In genomic region chr6:33208089-33208967, GRCh38 we compare ENCODE assay signal across 1 cellular context.
TF ChIP-seq lines count a peak whose summit lies in the region.

TSS of gene RING1 (plus strand) at chr6:33208500. CDS start at chr6:33208823, 323 bp downstream.

TF ChIP-seq in HepG2, 621 proteins besides CTCF, POLR2A, EP300 and RAD21 (continued from another document and continues in another):
- TF ChIP-seq ZBTB25 (CRISPR knock-in tag; IDR thresholded peaks at IDR 0.05) = peak; percentile 61
- TF ChIP-seq ZNF562 (CRISPR knock-in tag; IDR thresholded peaks at IDR 0.05; ENCODE audit: borderline replicate concordance) = 0 out of 2 replicates have a peak, but pooled peaks have one; percentile 38
- peak; percentile 67; the same call in 1 of the 2 replicates for TF ChIP-seq ZBTB49 (CRISPR knock-in tag; IDR thresholded peaks at IDR 0.05; ENCODE audit: borderline replicate concordance)
- TF ChIP-seq ZNF317 (CRISPR knock-in tag; IDR thresholded peaks at IDR 0.05) = 0 out of 2 replicates have a peak, but pooled peaks have one; percentile 58
- TF ChIP-seq ATF1 (CRISPR knock-in tag; IDR thresholded peaks at IDR 0.05) = peak; percentile 73; the same call in 1 of the 2 replicates
- peak; percentile 71; the same call in 1 of the 2 replicates for TF ChIP-seq HINFP (CRISPR knock-in tag; IDR thresholded peaks at IDR 0.05; ENCODE audit: low read depth)
- TF ChIP-seq BRF2 (CRISPR knock-in tag; IDR thresholded peaks at IDR 0.05) = no peak
- peak; percentile 91; the same call in 1 of the 2 replicates for TF ChIP-seq IRF9 (CRISPR knock-in tag; IDR thresholded peaks at IDR 0.05; ENCODE audit: borderline replicate concordance)
- TF ChIP-seq NR3C1 (CRISPR knock-in tag; IDR thresholded peaks at IDR 0.05) = no peak
- TF ChIP-seq ZNF780A (CRISPR knock-in tag; IDR thresholded peaks at IDR 0.05) = peak; percentile 60; the same call in 1 of the 2 replicates
- TF ChIP-seq KAT7 (CRISPR knock-in tag; IDR thresholded peaks at IDR 0.05; ENCODE audit: borderline replicate concordance) = peak; percentile 94
- 0 out of 2 replicates have a peak, but pooled peaks have one; percentile 86 for TF ChIP-seq ZFP36L1 (CRISPR knock-in tag; IDR thresholded peaks at IDR 0.05)
- TF ChIP-seq ZNF850 (CRISPR knock-in tag; conservative IDR thresholded peaks at IDR 0.05) = 0 out of 2 replicates have a peak, but pooled peaks have one; percentile 29
- peak; percentile 80; the same call in 1 of the 2 replicates for TF ChIP-seq ZNF160 (CRISPR knock-in tag; IDR thresholded peaks at IDR 0.05)
- no peak for TF ChIP-seq MTA3 (CRISPR knock-in tag; IDR thresholded peaks at IDR 0.05)
- TF ChIP-seq SALL1 (CRISPR knock-in tag; IDR thresholded peaks at IDR 0.05) = peak; percentile 83
- TF ChIP-seq FOXM1 (CRISPR knock-in tag; IDR thresholded peaks at IDR 0.05) = peak; percentile 11
- peak; percentile 23; the same call in 1 of the 2 replicates for TF ChIP-seq ZNF773 (CRISPR knock-in tag; IDR thresholded peaks at IDR 0.05; ENCODE audit: borderline replicate concordance)
- 0 out of 2 replicates have a peak, but pooled peaks have one; percentile 65 for TF ChIP-seq ZBED4 (CRISPR knock-in tag; IDR thresholded peaks at IDR 0.05; ENCODE audit: borderline replicate concordance)
- no peak for TF ChIP-seq ZBTB40 (IDR thresholded peaks at IDR 0.05)
- TF ChIP-seq ZBTB40 (CRISPR knock-in tag; IDR thresholded peaks at IDR 0.05) = peak; percentile 80; the same call in 1 of the 2 replicates
- TF ChIP-seq ZNF788 (CRISPR knock-in tag; IDR thresholded peaks at IDR 0.05; ENCODE audit: borderline replicate concordance) = peak; percentile 94
- TF ChIP-seq ZNF253 (CRISPR knock-in tag; IDR thresholded peaks at IDR 0.05; ENCODE audit: borderline replicate concordance) = 0 out of 2 replicates have a peak, but pooled peaks have one; percentile 36
- peak; percentile 75; the same call in 1 of the 2 replicates for TF ChIP-seq ZNF205 (CRISPR knock-in tag; IDR thresholded peaks at IDR 0.05)
- peak; percentile 94 for TF ChIP-seq HOXA5 (CRISPR knock-in tag; IDR thresholded peaks at IDR 0.05)
- peak; percentile 84; the same call in 1 of the 2 replicates for TF ChIP-seq SALL2 (CRISPR knock-in tag; IDR thresholded peaks at IDR 0.05)
- TF ChIP-seq, protein P1, sequence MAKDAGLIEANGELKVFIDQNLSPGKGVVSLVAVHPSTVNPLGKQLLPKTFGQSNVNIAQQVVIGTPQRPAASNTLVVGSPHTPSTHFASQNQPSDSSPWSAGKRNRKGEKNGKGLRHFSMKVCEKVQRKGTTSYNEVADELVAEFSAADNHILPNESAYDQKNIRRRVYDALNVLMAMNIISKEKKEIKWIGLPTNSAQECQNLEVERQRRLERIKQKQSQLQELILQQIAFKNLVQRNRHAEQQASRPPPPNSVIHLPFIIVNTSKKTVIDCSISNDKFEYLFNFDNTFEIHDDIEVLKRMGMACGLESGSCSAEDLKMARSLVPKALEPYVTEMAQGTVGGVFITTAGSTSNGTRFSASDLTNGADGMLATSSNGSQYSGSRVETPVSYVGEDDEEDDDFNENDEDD (CRISPR knock-in tag; IDR thresholded peaks at IDR 0.05; ENCODE audit: borderline replicate concordance) = peak; percentile 86
- peak; percentile 88 for TF ChIP-seq MXD3 (CRISPR knock-in tag; IDR thresholded peaks at IDR 0.05)
- TF ChIP-seq, protein P2, sequence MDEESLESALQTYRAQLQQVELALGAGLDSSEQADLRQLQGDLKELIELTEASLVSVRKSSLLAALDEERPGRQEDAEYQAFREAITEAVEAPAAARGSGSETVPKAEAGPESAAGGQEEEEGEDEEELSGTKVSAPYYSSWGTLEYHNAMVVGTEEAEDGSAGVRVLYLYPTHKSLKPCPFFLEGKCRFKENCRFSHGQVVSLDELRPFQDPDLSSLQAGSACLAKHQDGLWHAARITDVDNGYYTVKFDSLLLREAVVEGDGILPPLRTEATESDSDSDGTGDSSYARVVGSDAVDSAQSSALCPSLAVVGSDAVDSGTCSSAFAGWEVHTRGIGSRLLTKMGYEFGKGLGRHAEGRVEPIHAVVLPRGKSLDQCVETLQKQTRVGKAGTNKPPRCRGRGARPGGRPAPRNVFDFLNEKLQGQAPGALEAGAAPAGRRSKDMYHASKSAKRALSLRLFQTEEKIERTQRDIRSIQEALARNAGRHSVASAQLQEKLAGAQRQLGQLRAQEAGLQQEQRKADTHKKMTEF (CRISPR knock-in tag; IDR thresholded peaks at IDR 0.05) = peak; percentile 92
- TF ChIP-seq ZNF552 (CRISPR knock-in tag; IDR thresholded peaks at IDR 0.05; ENCODE audit: borderline replicate concordance) = peak; percentile 77
